Comparison of ENCODE assay signal across 8 cellular contexts in the genomic region with DNA sequence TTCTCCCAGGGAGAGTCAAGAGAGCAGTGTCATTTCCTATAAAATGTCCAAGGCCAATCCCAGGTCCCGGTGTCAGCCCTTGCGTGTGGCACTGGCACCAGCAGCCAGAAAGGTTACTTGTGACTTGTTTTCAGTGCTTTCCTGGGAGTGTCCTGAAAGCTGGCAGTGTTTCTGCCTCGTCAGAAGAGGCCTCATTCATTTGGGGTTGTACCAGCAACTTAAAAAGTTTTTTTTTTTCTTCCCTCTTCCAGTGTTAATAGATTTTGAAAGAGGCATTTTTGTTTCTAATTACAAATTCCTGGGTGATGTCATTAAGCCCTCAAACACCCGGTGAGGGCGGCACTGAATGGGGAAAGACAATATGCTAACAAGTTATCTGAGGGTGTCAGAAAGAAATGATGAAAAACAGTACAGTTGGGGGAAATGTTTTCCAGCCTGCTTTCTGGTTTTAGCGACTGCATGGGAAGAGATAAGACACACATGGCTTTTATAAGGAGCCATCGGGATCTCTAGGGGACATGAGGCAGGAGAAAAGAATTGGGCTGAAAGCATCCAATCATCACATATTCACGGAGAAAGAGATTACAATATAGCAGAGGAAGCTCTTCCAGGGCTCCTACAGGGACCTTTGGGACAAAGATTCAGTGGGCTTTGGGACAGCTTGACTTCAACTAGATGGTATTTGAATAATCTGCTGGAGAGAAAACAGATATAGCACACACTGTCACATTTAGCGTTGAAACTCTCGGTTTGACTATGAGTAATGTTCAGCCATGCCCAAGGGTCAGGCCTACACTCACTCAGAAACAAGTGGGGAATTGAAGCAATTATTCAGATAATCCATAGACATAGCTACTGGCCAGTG.
DNase-seq lines count a peak whose midpoint lies in the region; ATAC-seq, FAIRE-seq and TF ChIP-seq lines count a peak whose summit lies in the region.

No MANE protein-coding gene starts in this region.

- TF ChIP-seq POLR2A in uterus (IDR thresholded peaks at IDR 0.05): no peak

- H3K36me3 ChIP-seq in HUES64 (ENCODE audit: insufficient read depth, low read length) (no peaks in the 10 kb centered on the region), bronchial epithelial cell (ENCODE audit: control insufficient read depth, insufficient read depth, low read length) (no peaks in the 10 kb centered on the region), uterus (no peaks in the 10 kb centered on the region)

- H3K4me3 ChIP-seq in HUES64 (ENCODE audit: low read length): no peak overlapping the region
- H3K4me3 ChIP-seq in bronchial epithelial cell (ENCODE audit: low read depth, low read length): no peak overlapping the region
- H3K4me3 ChIP-seq in uterus: no peak overlapping the region

- DNase-seq in EH (ENCODE audit: low read depth) (peak; percentile 81), bronchial epithelial cell (ENCODE audit: low read depth) (peak; percentile 49), lung microvascular endothelial cell (ENCODE audit: low read depth in 2 of 2) (peak; percentile 39 to 78), uterus (peak; percentile 35 to 56), cerebellum (ENCODE audit: low spot score) (no peak), NCI-H1417 treated with DMSO at 0.1 percent for 48 hours (lab: John Stamatoyannopoulos, UW) (no peak)

- peak overlapping the region; percentile 53; the same call in 1 of the 2 replicates for H3K9ac ChIP-seq in HUES64 (ENCODE audit: low read depth, low read length)

- H3K27me3 ChIP-seq in HUES64 (ENCODE audit: insufficient read depth, low read length): no peaks in the 10 kb centered on the region
- no peaks in the 10 kb centered on the region for H3K27me3 ChIP-seq in bronchial epithelial cell (ENCODE audit: control insufficient read depth, insufficient read depth, low read length)
- no peaks in the 10 kb centered on the region for H3K27me3 ChIP-seq in uterus

- intact Hi-C loops in uterus (cut with DNase I; ENCODE audit: low total_unique reads): no loop called here

- no peaks in the 10 kb centered on the region for H3K9me3 ChIP-seq in HUES64 (ENCODE audit: insufficient read depth, low read depth, low read length)
- H3K9me3 ChIP-seq in uterus: no peaks in the 10 kb centered on the region

- ATAC-seq in GM21515 (IDR thresholded peaks at IDR 0.05; ENCODE audit: unreplicated experiment): peak; percentile 61

- no peak for FAIRE-seq in bronchial epithelial cell (lab: Jason Lieb, UNC)

- peak overlapping the region; percentile 60 for H3K27ac ChIP-seq in HUES64 (ENCODE audit: low read depth, low read length)
- H3K27ac ChIP-seq in uterus: peak overlapping the region; percentile 86 to 98

- TF ChIP-seq CTCF in bronchial epithelial cell (IDR thresholded peaks at IDR 0.05; ENCODE audit: insufficient read depth, low read length, severe bottlenecking): no peak
- no peak for TF ChIP-seq CTCF in uterus (IDR thresholded peaks at IDR 0.05)

- 62% methylated on average over 10 of the region's 10 CpGs for WGBS in HUES64

- peaks cover 53% of the 10 kb centered on the region for H3K4me1 ChIP-seq in HUES64 (ENCODE audit: insufficient read depth, low read length)
- H3K4me1 ChIP-seq in uterus: peaks cover 0 to 15% of the 10 kb centered on the region in 2 donors

Comparison
In these comparisons a context has a peak if more than half of its experiments do, and no peak if none do; other contexts are left out.
1. DNase-seq: peak in EH (single experiment), bronchial epithelial cell (single experiment), lung microvascular endothelial cell (2 of 2) and uterus (2 of 2); none in cerebellum (single experiment) and NCI-H1417 treated with DMSO at 0.1 percent for 48 hours (single experiment).